31 cellular contexts compared by ENCODE assay signal in the genomic region with DNA sequence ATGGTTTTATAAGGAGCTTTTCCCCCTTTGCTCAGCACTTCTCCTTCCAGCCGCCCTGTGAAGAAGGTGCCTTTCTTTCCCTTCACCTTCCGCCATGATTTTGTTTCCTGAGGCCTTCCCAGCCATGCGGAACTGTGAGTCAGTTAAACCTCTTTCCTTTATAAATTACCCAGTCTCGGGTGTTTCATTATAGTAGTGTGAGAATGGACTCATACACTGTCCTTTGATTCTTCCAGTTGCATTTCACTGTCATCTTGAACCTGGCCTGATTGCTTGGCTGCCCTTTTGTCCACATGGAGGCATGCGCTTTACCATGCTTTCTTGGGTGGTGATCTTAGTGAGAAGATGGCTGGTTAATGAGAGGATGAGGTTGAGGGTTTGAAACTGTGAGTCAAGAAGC.
"Had no signal": no experiment of that assay in that cellular context is flagged by ENCODE, and none has a peak within 500 bp of the region (broad histone marks: within the 10 kb centered on the region; RNA-seq: fewer than 3 reads in every experiment).

No MANE protein-coding gene starts in this region.

- ATAC-seq: activated naive CD8-positive, alpha-beta T cell treated with anti-CD3 and anti-CD28 coated beads, Interleukin-2, amount 50 U/mL, for 24 hours; foreskin keratinocyte; natural killer cell; stimulated activated memory B cell treated with anti-CD40 and anti-IgM and Interleukin-4, amounts not matched to agents 10 μg/mL and 1 μg/mL and 100 μg/mL, for 72 hours; stimulated activated naive CD8-positive, alpha-beta T cell treated with anti-CD3 and anti-CD28 coated beads, Interleukin-15, amount 100 ng/mL, for 72 hours; upper lobe of right lung had no signal

- H3K36me3 Mint-ChIP-seq: natural killer cell had no signal

- H3K9me3 Mint-ChIP-seq: activated CD4-positive, alpha-beta memory T cell treated with anti-CD3 and anti-CD28 coated beads, Interleukin-2, amount 10 ng/mL, durations not matched to agents 7 days and 5 days; activated CD4-positive, alpha-beta T cell treated with anti-CD3 and anti-CD28 coated beads, Interleukin-2, amount 10 ng/mL, durations not matched to agents 7 days and 5 days; activated naive CD4-positive, alpha-beta T cell treated with anti-CD3 and anti-CD28 coated beads, Interleukin-2, amount 50 U/mL, for 24 hours; activated naive CD8-positive, alpha-beta T cell treated with anti-CD3 and anti-CD28 coated beads, Interleukin-2, amount 50 U/mL, for 24 hours; activated T-cell treated with anti-CD3 and anti-CD28 coated beads, Interleukin-2, amount 50 U/mL, for 24 hours; central memory CD8-positive, alpha-beta T cell; dendritic cell treated with granulocyte-macrophage colony-stimulating factor and Interleukin-4, amounts not matched to agents 40 ng/mL and 50 ng/mL, for 4 days; endodermal cell; natural killer cell; stimulated activated memory B cell treated with anti-CD40 and anti-IgM and Interleukin-4, amounts not matched to agents 10 μg/mL and 1 μg/mL and 100 μg/mL, for 72 hours; stimulated activated naive CD8-positive, alpha-beta T cell treated with anti-CD3 and anti-CD28 coated beads, Interleukin-15, amount 100 ng/mL, for 72 hours; T-helper 1 cell treated with Interleukin-12 subunit alpha and Interleukin-12 subunit beta and Interleukin-4 antibody, amounts not matched to agents 30 μg/mL and 1 μg/mL, for 36 hours had no signal

- H3K4me1 ChIP-seq: foreskin keratinocyte had no signal

- H3K27ac Mint-ChIP-seq: activated CD4-positive, alpha-beta memory T cell treated with anti-CD3 and anti-CD28 coated beads, Interleukin-2, amount 10 ng/mL, durations not matched to agents 7 days and 5 days; activated CD4-positive, alpha-beta T cell treated with anti-CD3 and anti-CD28 coated beads, Interleukin-2, amount 10 ng/mL, durations not matched to agents 7 days and 5 days; activated naive CD4-positive, alpha-beta T cell treated with anti-CD3 and anti-CD28 coated beads, Interleukin-2, amount 50 U/mL, for 24 hours; activated naive CD8-positive, alpha-beta T cell treated with anti-CD3 and anti-CD28 coated beads, Interleukin-2, amount 50 U/mL, for 24 hours; activated T-cell treated with anti-CD3 and anti-CD28 coated beads, Interleukin-2, amount 50 U/mL, for 24 hours; dendritic cell treated with granulocyte-macrophage colony-stimulating factor and Interleukin-4, amounts not matched to agents 40 ng/mL and 50 ng/mL, for 4 days; endodermal cell; natural killer cell; stimulated activated memory B cell treated with anti-CD40 and anti-IgM and Interleukin-4, amounts not matched to agents 10 μg/mL and 1 μg/mL and 100 μg/mL, for 72 hours; stimulated activated naive CD8-positive, alpha-beta T cell treated with anti-CD3 and anti-CD28 coated beads, Interleukin-15, amount 100 ng/mL, for 72 hours; T-helper 1 cell treated with Interleukin-12 subunit alpha and Interleukin-12 subunit beta and Interleukin-4 antibody, amounts not matched to agents 30 μg/mL and 1 μg/mL, for 36 hours had no signal

- DNase-seq: activated CD4-positive, alpha-beta memory T cell treated with anti-CD3 and anti-CD28 coated beads, Interleukin-2, amount 10 ng/mL, durations not matched to agents 7 days and 5 days; activated CD4-positive, alpha-beta T cell treated with anti-CD3 and anti-CD28 coated beads for 1 hour; activated CD4-positive, alpha-beta T cell treated with anti-CD3 and anti-CD28 coated beads, Interleukin-2, amount 10 ng/mL, durations not matched to agents 7 days and 5 days; activated CD8-positive, alpha-beta memory T cell treated with anti-CD3 and anti-CD28 coated beads, Interleukin-2, amount 50 U/mL, for 48 hours; activated gamma-delta T cell; activated naive CD8-positive, alpha-beta T cell treated with anti-CD3 and anti-CD28 coated beads, Interleukin-2, amount 50 U/mL, for 24 hours; activated T-cell treated with anti-CD3 and anti-CD28 coated beads, Interleukin-2, amount 50 U/mL, for 24 hours; amygdala; endodermal cell; foreskin keratinocyte; natural killer cell; ovary; sigmoid colon; stimulated activated CD4-positive, alpha-beta T cell treated with anti-CD3 and anti-CD28 coated beads, Interleukin-1b, Interleukin-23, amount 100 ng/mL, for 48 hours; stimulated activated CD4-positive, alpha-beta T cell treated with anti-CD3 and anti-CD28 coated beads, Interleukin-4, amount 100 ng/mL, for 4 hours; stimulated activated CD8-positive, alpha-beta memory T cell treated with anti-CD3 and anti-CD28 coated beads, Interleukin-4, amount 100 ng/mL, for 48 hours; stimulated activated naive CD8-positive, alpha-beta T cell treated with anti-CD3 and anti-CD28 coated beads, Interleukin-15, amount 100 ng/mL, for 72 hours; substantia nigra; SW 1271; T-helper 9 cell; tibial artery; upper lobe of right lung; WERI-Rb-1 had no signal

- H3K4me1 Mint-ChIP-seq: activated CD4-positive, alpha-beta memory T cell treated with anti-CD3 and anti-CD28 coated beads, Interleukin-2, amount 10 ng/mL, durations not matched to agents 7 days and 5 days; activated CD4-positive, alpha-beta T cell treated with anti-CD3 and anti-CD28 coated beads, Interleukin-2, amount 10 ng/mL, durations not matched to agents 7 days and 5 days; activated naive CD8-positive, alpha-beta T cell treated with anti-CD3 and anti-CD28 coated beads, Interleukin-2, amount 50 U/mL, for 24 hours; natural killer cell; stimulated activated memory B cell treated with anti-CD40 and anti-IgM and Interleukin-4, amounts not matched to agents 10 μg/mL and 1 μg/mL and 100 μg/mL, for 72 hours; stimulated activated naive CD8-positive, alpha-beta T cell treated with anti-CD3 and anti-CD28 coated beads, Interleukin-15, amount 100 ng/mL, for 72 hours had no signal

- H3K4me3 Mint-ChIP-seq: activated CD4-positive, alpha-beta memory T cell treated with anti-CD3 and anti-CD28 coated beads, Interleukin-2, amount 10 ng/mL, durations not matched to agents 7 days and 5 days; activated CD4-positive, alpha-beta T cell treated with anti-CD3 and anti-CD28 coated beads, Interleukin-2, amount 10 ng/mL, durations not matched to agents 7 days and 5 days; activated naive CD4-positive, alpha-beta T cell treated with anti-CD3 and anti-CD28 coated beads, Interleukin-2, amount 50 U/mL, for 24 hours; activated naive CD8-positive, alpha-beta T cell treated with anti-CD3 and anti-CD28 coated beads, Interleukin-2, amount 50 U/mL, for 24 hours; activated T-cell treated with anti-CD3 and anti-CD28 coated beads, Interleukin-2, amount 50 U/mL, for 24 hours; central memory CD8-positive, alpha-beta T cell; dendritic cell treated with granulocyte-macrophage colony-stimulating factor and Interleukin-4, amounts not matched to agents 40 ng/mL and 50 ng/mL, for 4 days; endodermal cell; natural killer cell; stimulated activated memory B cell treated with anti-CD40 and anti-IgM and Interleukin-4, amounts not matched to agents 10 μg/mL and 1 μg/mL and 100 μg/mL, for 72 hours; stimulated activated naive CD8-positive, alpha-beta T cell treated with anti-CD3 and anti-CD28 coated beads, Interleukin-15, amount 100 ng/mL, for 72 hours; T-helper 1 cell treated with Interleukin-12 subunit alpha and Interleukin-12 subunit beta and Interleukin-4 antibody, amounts not matched to agents 30 μg/mL and 1 μg/mL, for 36 hours had no signal

- H3K4me3 ChIP-seq: esophagus muscularis mucosa, ovary, sigmoid colon, smooth muscle cell, tibial artery, upper lobe of right lung had no signal

- H3K36me3 ChIP-seq: esophagus muscularis mucosa, ovary, sigmoid colon, tibial artery, upper lobe of right lung, WERI-Rb-1 had no signal

- H3K9me3 ChIP-seq: esophagus muscularis mucosa, ovary, sigmoid colon, tibial artery, upper lobe of right lung had no signal

- H3K27me3 Mint-ChIP-seq: activated CD4-positive, alpha-beta memory T cell treated with anti-CD3 and anti-CD28 coated beads, Interleukin-2, amount 10 ng/mL, durations not matched to agents 7 days and 5 days; activated CD4-positive, alpha-beta T cell treated with anti-CD3 and anti-CD28 coated beads, Interleukin-2, amount 10 ng/mL, durations not matched to agents 7 days and 5 days; activated naive CD4-positive, alpha-beta T cell treated with anti-CD3 and anti-CD28 coated beads, Interleukin-2, amount 50 U/mL, for 24 hours; activated naive CD8-positive, alpha-beta T cell treated with anti-CD3 and anti-CD28 coated beads, Interleukin-2, amount 50 U/mL, for 24 hours; activated T-cell treated with anti-CD3 and anti-CD28 coated beads, Interleukin-2, amount 50 U/mL, for 24 hours; central memory CD8-positive, alpha-beta T cell; dendritic cell treated with granulocyte-macrophage colony-stimulating factor and Interleukin-4, amounts not matched to agents 40 ng/mL and 50 ng/mL, for 4 days; progenitor cell of endocrine pancreas; stimulated activated memory B cell treated with anti-CD40 and anti-IgM and Interleukin-4, amounts not matched to agents 10 μg/mL and 1 μg/mL and 100 μg/mL, for 72 hours; stimulated activated naive CD8-positive, alpha-beta T cell treated with anti-CD3 and anti-CD28 coated beads, Interleukin-15, amount 100 ng/mL, for 72 hours had no signal
